In genomic region chr1:211526101-211526500, GRCh38 we compare ENCODE assay signal across 1 cellular context.
TF ChIP-seq lines count a peak whose summit lies in the region.

No MANE protein-coding gene starts in this region.

TF ChIP-seq in K562, 482 proteins besides CTCF, POLR2A, EP300 and RAD21:
- TF ChIP-seq ZNF384 (IDR thresholded peaks at IDR 0.05; ENCODE audit: low read depth, low read length) (peak; percentile 70), MAFG (tag; conservative IDR thresholded peaks at IDR 0.05) (peak; percentile 55), PTRF (tag; IDR thresholded peaks at IDR 0.05) (no peak)
TF ChIP-seq in K562: peak in this region for 2.
